ENCODE assay signal across 10 cellular contexts in genomic region chr12:48542300-48542928, GRCh38. TPM values are rescaled to one million over a fixed set of nuclear protein-coding genes. Genes with fewer than 3 reads are reported as not detected.
DNase-seq lines count a peak whose midpoint lies in the region; TF ChIP-seq lines count a peak whose summit lies in the region.
"Had no signal": no experiment of that assay in that cellular context is flagged by ENCODE, and none has a peak within 500 bp of the region (broad histone marks: within the 10 kb centered on the region; RNA-seq: fewer than 3 reads in every experiment).

No MANE protein-coding gene starts in this region.

- no peaks in the 10 kb centered on the region for H3K9me2 ChIP-seq in Loucy (replicated peaks; ENCODE audit: low read depth, low read length)

- 54 to 64% methylated on average over 8 of the region's 8 CpGs for WGBS in lower leg skin, 2 donors

- no peak overlapping the region for H3K4me2 ChIP-seq in Loucy (ENCODE audit: low read depth, low read length, poor library complexity, severe bottlenecking)
- H3K4me2 ChIP-seq: BLaER1 had no signal

- H3K79me2 ChIP-seq in Loucy (ENCODE audit: insufficient read depth, low read length), result no peaks in the 10 kb centered on the region

- intact Hi-C loops in lower leg skin (cut with DNase I; ENCODE audit: low total_unique reads), result no loop called here

- no peaks in the 10 kb centered on the region for H3K4me1 ChIP-seq in Loucy (ENCODE audit: insufficient read depth, low read length, poor library complexity, severe bottlenecking)
- H3K4me1 ChIP-seq: BLaER1 had no signal

- H3K27me3 ChIP-seq in Loucy (ENCODE audit: insufficient read depth, low read length, poor library complexity, severe bottlenecking), result no peaks in the 10 kb centered on the region
- H3K27me3 ChIP-seq: BLaER1 had no signal

- peak; percentile 85 for TF ChIP-seq CTCF in Loucy (conservative IDR thresholded peaks at IDR 0.05; ENCODE audit: low read length)
- TF ChIP-seq CTCF in WI38 (IDR thresholded peaks at IDR 0.05; ENCODE audit: low read depth, low read length), result peak; percentile 70
- TF ChIP-seq CTCF in lower leg skin (IDR thresholded peaks at IDR 0.05), result no peak

- no peaks in the 10 kb centered on the region for H3K36me3 ChIP-seq in Loucy (ENCODE audit: insufficient read depth, low read length)
- H3K36me3 ChIP-seq: BLaER1 had no signal

- peak; percentile 7 to 65 (median 26) for DNase-seq in NCI-H1417 (lab: John Stamatoyannopoulos, UW)
- no peak for DNase-seq in NCI-H1417 treated with DMSO at 0.1 percent for 48 hours (lab: John Stamatoyannopoulos, UW)
- peak; percentile 27 to 64 for DNase-seq in erythroblast (lab: John Stamatoyannopoulos, UW)
- peak; percentile 14 for DNase-seq in renal cortical epithelial cell (ENCODE audit: low read depth)
- DNase-seq in lower leg skin (ENCODE audit: low spot score in 2 of 2), result no peak
- DNase-seq in HuH-7.5 (ENCODE audit: low spot score), result no peak

- TF ChIP-seq POLR2A in erythroblast (IDR thresholded peaks at IDR 0.05; ENCODE audit: low read length) (no peak), lower leg skin (IDR thresholded peaks at IDR 0.05) (no peak)

- no peaks in the 10 kb centered on the region for H3K9me3 ChIP-seq in Loucy (ENCODE audit: insufficient read depth, low read depth, low read length)
- H3K9me3 ChIP-seq: BLaER1 had no signal

- H3F3A ChIP-seq in Loucy (ENCODE audit: low read depth), result no peaks in the 10 kb centered on the region

- H3K9ac ChIP-seq in Loucy (ENCODE audit: low read depth, low read length, poor library complexity, severe bottlenecking), result no peak overlapping the region
- H3K9ac ChIP-seq: BLaER1 had no signal

- H3K4me3 ChIP-seq in Loucy (ENCODE audit: low read length, poor library complexity, severe bottlenecking), result no peak overlapping the region
- no peak overlapping the region for H3K4me3 ChIP-seq in WI38 (ENCODE audit: low read depth, low read length)
- no peak overlapping the region for H3K4me3 ChIP-seq in lower leg skin (ENCODE audit: low read depth, poor library complexity, severe bottlenecking)
- H3K4me3 ChIP-seq: BLaER1 had no signal

- H4K20me1 ChIP-seq in Loucy (ENCODE audit: insufficient read depth, low read length, poor library complexity, severe bottlenecking), result no peaks in the 10 kb centered on the region
- H4K20me1 ChIP-seq: BLaER1 had no signal

- H2AFZ ChIP-seq in Loucy (ENCODE audit: low read length), result peak overlapping the region; percentile 49; the same call in 1 of the 2 replicates

RNA-seq across cellular contexts. Expression of gene OR8S1, which starts 17.0 kb away (rescaled TPM):
- total RNA-seq in renal cortical epithelial cell (not detected in 2 replicates), lower leg skin (not detected)
- total RNA-seq: subcutaneous adipose tissue had no signal

RNA-seq across cellular contexts. Expression of gene LALBA, which starts 27.4 kb away (rescaled TPM):
- not detected in 2 replicates for total RNA-seq in renal cortical epithelial cell
- not detected for total RNA-seq in lower leg skin
- total RNA-seq: subcutaneous adipose tissue had no signal

Comparison
In these comparisons a context has a peak if more than half of its experiments do, and no peak if none do; other contexts are left out.
1. DNase-seq: peak in NCI-H1417 (3 of 3), erythroblast (2 of 2) and renal cortical epithelial cell (single experiment); none in NCI-H1417 treated with DMSO at 0.1 percent for 48 hours (single experiment), lower leg skin (0 of 2) and HuH-7.5 (single experiment).
2. CTCF ChIP-seq: peak in Loucy (single experiment) and WI38 (single experiment); none in lower leg skin (0 of 3).